In the genomic region with DNA sequence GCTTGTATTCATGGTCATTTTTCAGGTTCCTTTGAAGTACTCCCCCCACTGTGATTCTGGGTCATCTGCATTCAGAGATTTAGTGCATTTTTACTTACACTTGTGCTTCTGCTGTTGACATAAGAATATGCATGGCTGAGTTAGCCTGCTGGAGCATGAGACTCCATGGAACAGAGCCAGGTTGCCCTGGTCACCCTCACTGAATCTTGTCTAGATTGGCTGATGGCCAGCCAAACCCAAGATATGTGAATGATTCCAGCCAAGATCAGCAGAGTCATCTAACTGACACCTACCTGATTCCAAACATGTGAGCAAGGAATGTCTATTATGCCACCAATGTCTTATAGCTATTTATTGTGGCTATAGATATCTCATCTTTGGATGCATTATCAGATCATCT, we compare ENCODE assay signal across 10 cellular contexts.
DNase-seq lines count a peak whose midpoint lies in the region; ATAC-seq and TF ChIP-seq lines count a peak whose summit lies in the region.
"Had no signal": no experiment of that assay in that cellular context is flagged by ENCODE, and none has a peak within 500 bp of the region (broad histone marks: within the 10 kb centered on the region; RNA-seq: fewer than 3 reads in every experiment).

No MANE protein-coding gene starts in this region.

- no peak for TF ChIP-seq CTCF in AG04449 (IDR thresholded peaks at IDR 0.05; ENCODE audit: insufficient read depth, low read length, missing control alignments)

- H3K4me1 ChIP-seq in adipocyte (ENCODE audit: control insufficient read depth, insufficient read depth, low read length) = peaks cover 22% of the 10 kb centered on the region
- H3K4me1 ChIP-seq: BLaER1 had no signal

- ATAC-seq in GM18511 (IDR thresholded peaks at IDR 0.05; ENCODE audit: unreplicated experiment) = no peak

- CTCF ChIA-PET in AG04449 (lab: Yijun Ruan, JAX) = interaction anchor here (1.1 kb wide), 1 partner anchor 18 kb away, joined by 4 read pairs; no protein-coding TSS in a partner anchor

- no peak overlapping the region for H3K4me3 ChIP-seq in AG04449 (ENCODE audit: low read depth, low read length)
- no peak overlapping the region for H3K4me3 ChIP-seq in adipocyte (ENCODE audit: low read length)
- H3K4me3 ChIP-seq: BLaER1, lung had no signal

- H3K9me3 ChIP-seq in adipocyte (ENCODE audit: control insufficient read depth, low read length) = no peaks in the 10 kb centered on the region
- H3K9me3 ChIP-seq: BLaER1 had no signal

- POLR2A ChIA-PET in AG04449 (lab: Yijun Ruan, JAX) = no interaction called here

- H3K9ac ChIP-seq in adipocyte (ENCODE audit: low read length) = no peak overlapping the region
- H3K9ac ChIP-seq: BLaER1 had no signal

- peak; percentile 57 for DNase-seq in AG04449 (ENCODE audit: low read depth, low spot score)
- DNase-seq in LoVo (ENCODE audit: low spot score) = peak; percentile 36
- DNase-seq in adipocyte (ENCODE audit: low read depth) = peak; percentile 42
- DNase-seq in iris pigment epithelial cell (ENCODE audit: low read depth) = peak; percentile 88
- DNase-seq in inferior parietal cortex (ENCODE audit: extremely low spot score) = no peak
- no peak for DNase-seq in activated effector memory CD4-positive, alpha-beta T cell treated with Interleukin-2 at 50 U/mL for 16 hours
- DNase-seq in iPS-NIHi11 (ENCODE audit: low spot score) = no peak

- peaks cover 41% of the 10 kb centered on the region for H3K36me3 ChIP-seq in adipocyte (ENCODE audit: control insufficient read depth, insufficient read depth, low read length, severe bottlenecking)

- H3K27me3 ChIP-seq in adipocyte (replicated peaks; ENCODE audit: control insufficient read depth, insufficient read depth, low read length) = no peaks in the 10 kb centered on the region
- H3K27me3 ChIP-seq: BLaER1 had no signal

Comparison
In these comparisons a context has a peak if more than half of its experiments do, and no peak if none do; other contexts are left out.
1. DNase-seq: peak in AG04449 (single experiment), LoVo (single experiment), adipocyte (single experiment) and iris pigment epithelial cell (single experiment); none in inferior parietal cortex (single experiment), activated effector memory CD4-positive, alpha-beta T cell treated with Interleukin-2 at 50 U/mL for 16 hours (single experiment) and iPS-NIHi11 (single experiment).